ENCODE assay signal across 8 cellular contexts in the genomic region with DNA sequence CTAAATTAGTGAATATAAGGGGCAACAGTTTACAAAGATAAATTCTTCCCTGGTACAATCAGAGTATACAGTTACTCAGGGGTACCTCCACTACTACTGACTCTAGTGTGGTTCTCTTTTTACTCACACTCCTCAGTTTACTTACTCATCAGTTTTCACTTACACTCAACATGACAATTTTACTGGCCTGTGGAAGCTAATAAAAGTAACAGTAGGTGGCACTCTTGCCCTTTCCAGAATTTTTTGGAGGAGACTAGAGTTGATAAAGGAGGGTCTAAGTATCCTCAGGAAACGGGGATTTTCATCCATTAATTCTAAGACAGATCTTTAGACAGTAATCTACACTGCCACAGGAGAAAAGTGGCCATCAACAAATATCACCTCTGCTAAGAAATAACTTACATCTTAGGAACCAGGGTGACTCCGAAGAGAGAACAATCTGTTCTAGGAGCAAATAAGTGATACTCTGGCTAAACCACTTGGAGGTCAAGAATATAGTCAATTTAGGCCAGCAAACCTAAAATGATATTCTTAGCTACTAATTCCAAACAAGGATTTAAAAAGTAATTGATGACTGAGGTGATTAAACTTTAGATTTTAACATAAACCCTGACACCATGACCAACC.
DNase-seq lines count a peak whose midpoint lies in the region; ATAC-seq and TF ChIP-seq lines count a peak whose summit lies in the region.

No MANE protein-coding gene starts in this region.

- H3K27ac Mint-ChIP-seq in GM23338: no peak overlapping the region

- H3K36me3 Mint-ChIP-seq in GM23338 (ENCODE audit: low read depth): peaks cover 57% of the 10 kb centered on the region

- peak; percentile 81 for ATAC-seq in GM23338
- no peak for ATAC-seq in thoracic aorta (ENCODE audit: insufficient number of reproducible peaks, low FRiP score, low read depth)
- no peak for ATAC-seq in HG02571 (IDR thresholded peaks at IDR 0.05; ENCODE audit: unreplicated experiment)

- H3K4me3 Mint-ChIP-seq in GM23338: no peak overlapping the region

- TF ChIP-seq CTCF in GM23338 (conservative IDR thresholded peaks at IDR 0.05; ENCODE audit: low read depth in 2 of 2): peak; percentile 72 to 86
- TF ChIP-seq CTCF in thoracic aorta (IDR thresholded peaks at IDR 0.05): peak; percentile 56

- no peak overlapping the region for H2AFZ ChIP-seq in GM23338

- H3K27me3 ChIP-seq in GM23338 (ENCODE audit: insufficient read depth): no peaks in the 10 kb centered on the region
- H3K27me3 ChIP-seq in thoracic aorta (replicated peaks; ENCODE audit: insufficient read depth): no peaks in the 10 kb centered on the region

- H3K9me2 ChIP-seq in GM23338 (ENCODE audit: insufficient read depth): no peaks in the 10 kb centered on the region

- peak; percentile 21 for DNase-seq in CMK (ENCODE audit: low read depth)
- peak; percentile 76 for DNase-seq in GM23338 (ENCODE audit: low spot score)
- peak; percentile 12 for DNase-seq in NCI-H774 (lab: John Stamatoyannopoulos, UW)
- DNase-seq in central memory CD4-positive, alpha-beta T cell: peak; percentile 23
- DNase-seq in left kidney (ENCODE audit: low read depth, low spot score): peak; percentile 82
- DNase-seq in thoracic aorta (ENCODE audit: low spot score): no peak
- DNase-seq in KG1 (lab: John Stamatoyannopoulos, UW): no peak

- no peaks in the 10 kb centered on the region for H3K9me3 Mint-ChIP-seq in GM23338

- H3F3A ChIP-seq in GM23338 (replicated peaks; ENCODE audit: low read depth): 0 out of 2 replicates have a peak, but pooled peaks cover 4% of the 10 kb centered on the region

- H4K20me1 ChIP-seq in GM23338 (replicated peaks; ENCODE audit: insufficient read depth): peaks cover 10% of the 10 kb centered on the region; the same call in 1 of the 2 replicates

- no peak overlapping the region for H3K27ac ChIP-seq in GM23338 (ENCODE audit: low read depth)
- H3K27ac ChIP-seq in thoracic aorta: no peak overlapping the region

- H3K79me2 ChIP-seq in GM23338 (replicated peaks; ENCODE audit: insufficient read depth): peaks cover 9% of the 10 kb centered on the region; the same call in 1 of the 2 replicates

- H3K4me1 ChIP-seq in GM23338 (ENCODE audit: insufficient read depth) (no peaks in the 10 kb centered on the region), thoracic aorta (ENCODE audit: control insufficient read depth in 1 of 2, low read depth in 2 of 2) (peaks cover 0 to 8% of the 10 kb centered on the region in 2 donors)

- H3K9me3 ChIP-seq in thoracic aorta: no peaks in the 10 kb centered on the region

- no peaks in the 10 kb centered on the region for H3K4me1 Mint-ChIP-seq in GM23338

- no peak overlapping the region for H3K4me3 ChIP-seq in GM23338
- H3K4me3 ChIP-seq in thoracic aorta: no peak overlapping the region

- no peaks in the 10 kb centered on the region for H3K27me3 Mint-ChIP-seq in GM23338 (ENCODE audit: insufficient read depth, low read depth, poor library complexity)

- H3K4me2 ChIP-seq in GM23338: no peak overlapping the region

- H3K36me3 ChIP-seq in GM23338 (ENCODE audit: insufficient read depth) (peaks cover 33% of the 10 kb centered on the region), thoracic aorta (peaks cover 12% of the 10 kb centered on the region)

TF ChIP-seq in GM23338, 12 proteins besides CTCF, POLR2A, EP300 and RAD21 (continues in another document):
- TF ChIP-seq POLR2AphosphoS5 (IDR thresholded peaks at IDR 0.05; ENCODE audit: low read depth): no peak
- no peak for TF ChIP-seq EZH2phosphoT487 (IDR thresholded peaks at IDR 0.05; ENCODE audit: unreplicated experiment)
- TF ChIP-seq, protein P1, sequence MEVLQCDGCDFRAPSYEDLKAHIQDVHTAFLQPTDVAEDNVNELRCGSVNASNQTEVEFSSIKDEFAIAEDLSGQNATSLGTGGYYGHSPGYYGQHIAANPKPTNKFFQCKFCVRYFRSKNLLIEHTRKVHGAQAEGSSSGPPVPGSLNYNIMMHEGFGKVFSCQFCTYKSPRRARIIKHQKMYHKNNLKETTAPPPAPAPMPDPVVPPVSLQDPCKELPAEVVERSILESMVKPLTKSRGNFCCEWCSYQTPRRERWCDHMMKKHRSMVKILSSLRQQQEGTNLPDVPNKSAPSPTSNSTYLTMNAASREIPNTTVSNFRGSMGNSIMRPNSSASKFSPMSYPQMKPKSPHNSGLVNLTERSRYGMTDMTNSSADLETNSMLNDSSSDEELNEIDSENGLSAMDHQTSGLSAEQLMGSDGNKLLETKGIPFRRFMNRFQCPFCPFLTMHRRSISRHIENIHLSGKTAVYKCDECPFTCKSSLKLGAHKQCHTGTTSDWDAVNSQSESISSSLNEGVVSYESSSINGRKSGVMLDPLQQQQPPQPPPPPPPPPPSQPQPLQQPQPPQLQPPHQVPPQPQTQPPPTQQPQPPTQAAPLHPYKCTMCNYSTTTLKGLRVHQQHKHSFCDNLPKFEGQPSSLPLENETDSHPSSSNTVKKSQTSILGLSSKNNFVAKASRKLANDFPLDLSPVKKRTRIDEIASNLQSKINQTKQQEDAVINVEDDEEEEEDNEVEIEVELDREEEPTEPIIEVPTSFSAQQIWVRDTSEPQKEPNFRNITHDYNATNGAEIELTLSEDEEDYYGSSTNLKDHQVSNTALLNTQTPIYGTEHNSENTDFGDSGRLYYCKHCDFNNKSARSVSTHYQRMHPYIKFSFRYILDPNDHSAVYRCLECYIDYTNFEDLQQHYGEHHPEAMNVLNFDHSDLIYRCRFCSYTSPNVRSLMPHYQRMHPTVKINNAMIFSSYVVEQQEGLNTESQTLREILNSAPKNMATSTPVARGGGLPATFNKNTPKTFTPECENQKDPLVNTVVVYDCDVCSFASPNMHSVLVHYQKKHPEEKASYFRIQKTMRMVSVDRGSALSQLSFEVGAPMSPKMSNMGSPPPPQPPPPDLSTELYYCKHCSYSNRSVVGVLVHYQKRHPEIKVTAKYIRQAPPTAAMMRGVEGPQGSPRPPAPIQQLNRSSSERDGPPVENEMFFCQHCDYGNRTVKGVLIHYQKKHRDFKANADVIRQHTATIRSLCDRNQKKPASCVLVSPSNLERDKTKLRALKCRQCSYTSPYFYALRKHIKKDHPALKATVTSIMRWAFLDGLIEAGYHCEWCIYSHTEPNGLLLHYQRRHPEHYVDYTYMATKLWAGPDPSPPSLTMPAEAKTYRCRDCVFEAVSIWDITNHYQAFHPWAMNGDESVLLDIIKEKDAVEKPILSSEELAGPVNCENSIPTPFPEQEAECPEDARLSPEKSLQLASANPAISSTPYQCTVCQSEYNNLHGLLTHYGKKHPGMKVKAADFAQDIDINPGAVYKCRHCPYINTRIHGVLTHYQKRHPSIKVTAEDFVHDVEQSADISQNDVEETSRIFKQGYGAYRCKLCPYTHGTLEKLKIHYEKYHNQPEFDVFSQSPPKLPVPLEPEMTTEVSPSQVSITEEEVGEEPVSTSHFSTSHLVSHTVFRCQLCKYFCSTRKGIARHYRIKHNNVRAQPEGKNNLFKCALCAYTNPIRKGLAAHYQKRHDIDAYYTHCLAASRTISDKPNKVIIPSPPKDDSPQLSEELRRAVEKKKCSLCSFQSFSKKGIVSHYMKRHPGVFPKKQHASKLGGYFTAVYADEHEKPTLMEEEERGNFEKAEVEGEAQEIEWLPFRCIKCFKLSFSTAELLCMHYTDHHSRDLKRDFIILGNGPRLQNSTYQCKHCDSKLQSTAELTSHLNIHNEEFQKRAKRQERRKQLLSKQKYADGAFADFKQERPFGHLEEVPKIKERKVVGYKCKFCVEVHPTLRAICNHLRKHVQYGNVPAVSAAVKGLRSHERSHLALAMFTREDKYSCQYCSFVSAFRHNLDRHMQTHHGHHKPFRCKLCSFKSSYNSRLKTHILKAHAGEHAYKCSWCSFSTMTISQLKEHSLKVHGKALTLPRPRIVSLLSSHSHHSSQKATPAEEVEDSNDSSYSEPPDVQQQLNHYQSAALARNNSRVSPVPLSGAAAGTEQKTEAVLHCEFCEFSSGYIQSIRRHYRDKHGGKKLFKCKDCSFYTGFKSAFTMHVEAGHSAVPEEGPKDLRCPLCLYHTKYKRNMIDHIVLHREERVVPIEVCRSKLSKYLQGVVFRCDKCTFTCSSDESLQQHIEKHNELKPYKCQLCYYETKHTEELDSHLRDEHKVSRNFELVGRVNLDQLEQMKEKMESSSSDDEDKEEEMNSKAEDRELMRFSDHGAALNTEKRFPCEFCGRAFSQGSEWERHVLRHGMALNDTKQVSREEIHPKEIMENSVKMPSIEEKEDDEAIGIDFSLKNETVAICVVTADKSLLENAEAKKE (CRISPR knock-in tag; IDR thresholded peaks at IDR 0.05): no peak
- no peak for TF ChIP-seq ZNF114 (CRISPR knock-in tag; IDR thresholded peaks at IDR 0.05)
- no peak for TF ChIP-seq STAT1 (IDR thresholded peaks at IDR 0.05; ENCODE audit: unreplicated experiment)
- TF ChIP-seq NANOG (IDR thresholded peaks at IDR 0.05; ENCODE audit: borderline replicate concordance): no peak
- no peak for TF ChIP-seq EZH2 (IDR thresholded peaks at IDR 0.05; ENCODE audit: low read depth, unreplicated experiment)
- TF ChIP-seq, protein P2, sequence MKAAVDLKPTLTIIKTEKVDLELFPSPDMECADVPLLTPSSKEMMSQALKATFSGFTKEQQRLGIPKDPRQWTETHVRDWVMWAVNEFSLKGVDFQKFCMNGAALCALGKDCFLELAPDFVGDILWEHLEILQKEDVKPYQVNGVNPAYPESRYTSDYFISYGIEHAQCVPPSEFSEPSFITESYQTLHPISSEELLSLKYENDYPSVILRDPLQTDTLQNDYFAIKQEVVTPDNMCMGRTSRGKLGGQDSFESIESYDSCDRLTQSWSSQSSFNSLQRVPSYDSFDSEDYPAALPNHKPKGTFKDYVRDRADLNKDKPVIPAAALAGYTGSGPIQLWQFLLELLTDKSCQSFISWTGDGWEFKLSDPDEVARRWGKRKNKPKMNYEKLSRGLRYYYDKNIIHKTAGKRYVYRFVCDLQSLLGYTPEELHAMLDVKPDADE (IDR thresholded peaks at IDR 0.05): no peak
- no peak for TF ChIP-seq ZNF331 (CRISPR knock-in tag; IDR thresholded peaks at IDR 0.05; ENCODE audit: low read depth)

Comparison
In these comparisons a context has a peak if more than half of its experiments do, and no peak if none do; other contexts are left out.
1. DNase-seq: peak in CMK (single experiment), GM23338 (single experiment), NCI-H774 (single experiment), central memory CD4-positive, alpha-beta T cell (single experiment) and left kidney (single experiment); none in thoracic aorta (single experiment) and KG1 (single experiment).